17 cellular contexts compared by ENCODE assay signal in genomic region chr3:113829576-113830354, GRCh38. TPM values are rescaled to one million over a fixed set of nuclear protein-coding genes. Genes with fewer than 3 reads are reported as not detected.
DNase-seq lines count a peak whose midpoint lies in the region; ATAC-seq, FAIRE-seq and TF ChIP-seq lines count a peak whose summit lies in the region.
"Had no signal": no experiment of that assay in that cellular context is flagged by ENCODE, and none has a peak within 500 bp of the region (broad histone marks: within the 10 kb centered on the region; RNA-seq: fewer than 3 reads in every experiment).

No MANE protein-coding gene starts in this region.

- ATAC-seq in GM19397 (IDR thresholded peaks at IDR 0.05; ENCODE audit: unreplicated experiment) (peak; percentile 26), esophagus mucosa (peak; percentile 69), HG03457 (IDR thresholded peaks at IDR 0.05; ENCODE audit: unreplicated experiment) (no peak)
- no peak for ATAC-seq in stimulated activated effector memory CD8-positive, alpha-beta T cell treated with anti-CD3 and anti-CD28 coated beads, Interleukin-12 subunit alpha, Interleukin-12 subunit beta, amount 100 ng/mL, for 72 hours

- H3K4me2 ChIP-seq in BLaER1 (peak overlapping the region; percentile 72), OCI-LY7 (ENCODE audit: low read length) (peak overlapping the region; percentile 57)

- no peak for FAIRE-seq in RCC 7860 (lab: Jason Lieb, UNC)
- FAIRE-seq: D721Med had no signal

- H3K9me3 Mint-ChIP-seq in stimulated activated effector memory CD8-positive, alpha-beta T cell treated with anti-CD3 and anti-CD28 coated beads, Interleukin-12 subunit alpha, Interleukin-12 subunit beta, amount 100 ng/mL, for 72 hours, result peaks cover 5% of the 10 kb centered on the region

- H3K79me2 ChIP-seq in OCI-LY7 (ENCODE audit: insufficient read depth, low read depth, low read length), result no peaks in the 10 kb centered on the region

- H3K4me1 Mint-ChIP-seq in stimulated activated effector memory CD8-positive, alpha-beta T cell treated with anti-CD3 and anti-CD28 coated beads, Interleukin-12 subunit alpha, Interleukin-12 subunit beta, amount 100 ng/mL, for 72 hours, result peaks cover 13% of the 10 kb centered on the region

- H3K9me3 ChIP-seq in BLaER1 (peaks cover 10% of the 10 kb centered on the region; the same call in 1 of the 2 replicates), OCI-LY7 (ENCODE audit: low read length) (peaks cover 20% of the 10 kb centered on the region)

- H3K4me1 ChIP-seq in BLaER1 (peaks cover 24% of the 10 kb centered on the region), OCI-LY7 (ENCODE audit: insufficient read depth, low read length, poor library complexity, severe bottlenecking) (peaks cover 40% of the 10 kb centered on the region)
- H3K4me1 ChIP-seq: gastroesophageal sphincter had no signal

- peak overlapping the region; percentile 73; the same call in 1 of the 2 replicates for H2AFZ ChIP-seq in OCI-LY7 (ENCODE audit: low read length)

- CTCF ChIA-PET in OCI-LY7 (lab: Charles Lee; ENCODE audit: unreplicated experiment), result no interaction called here

- no peak overlapping the region for H3K9ac ChIP-seq in BLaER1

- H3K9me2 ChIP-seq in OCI-LY7 (ENCODE audit: insufficient read depth, low read length), result no peaks in the 10 kb centered on the region

- BruUV-seq in OCI-LY7 (replicated peaks; lab: Mats Ljungman, UMichigan), result no TSS peak

- POLR2A ChIA-PET in OCI-LY7 (lab: Charles Lee), result interaction anchor here (0.5 to 1.1 kb wide), 5 partner anchors 13 to 383 kb away, joined by 3 to 9 read pairs (median 5); partner anchors contain the start of gene ATP6V1A

- DNase-seq in OCI-LY7 (ENCODE audit: low spot score), result no peak
- DNase-seq in stimulated activated effector memory CD8-positive, alpha-beta T cell treated with anti-CD3 and anti-CD28 coated beads, Interleukin-12 subunit alpha, Interleukin-12 subunit beta, amount 100 ng/mL, for 72 hours (ENCODE audit: low spot score in 2 of 2), result no peak
- no peak for DNase-seq in RCC 7860 (ENCODE audit: low spot score)
- DNase-seq in inferior parietal cortex (ENCODE audit: extremely low spot score), result no peak
- DNase-seq: activated CD4-positive, alpha-beta T cell treated with anti-CD3 and anti-CD28 coated beads for 1 hour; caudate nucleus; effector memory CD4-positive, alpha-beta T cell; NCI-H1417; NCI-H446 treated with DMSO at 0.1 percent for 48 hours; T-helper 2 cell had no signal

- H3K36me3 Mint-ChIP-seq in stimulated activated effector memory CD8-positive, alpha-beta T cell treated with anti-CD3 and anti-CD28 coated beads, Interleukin-12 subunit alpha, Interleukin-12 subunit beta, amount 100 ng/mL, for 72 hours, result no peaks in the 10 kb centered on the region

- H3K4me3 ChIP-seq in BLaER1 (no peak overlapping the region), OCI-LY7 (ENCODE audit: low read depth, low read length, poor library complexity, severe bottlenecking) (peak overlapping the region; percentile 23)
- H3K4me3 ChIP-seq: gastroesophageal sphincter had no signal

- no peak overlapping the region for H3K27ac Mint-ChIP-seq in stimulated activated effector memory CD8-positive, alpha-beta T cell treated with anti-CD3 and anti-CD28 coated beads, Interleukin-12 subunit alpha, Interleukin-12 subunit beta, amount 100 ng/mL, for 72 hours
- H3K27ac Mint-ChIP-seq: activated naive CD8-positive, alpha-beta T cell had no signal

- H3K27me3 ChIP-seq in BLaER1, result no peaks in the 10 kb centered on the region
- H3K27me3 ChIP-seq: gastroesophageal sphincter had no signal

- H3K36me3 ChIP-seq in BLaER1, result no peaks in the 10 kb centered on the region
- no peaks in the 10 kb centered on the region; the same call in 1 of the 2 replicates for H3K36me3 ChIP-seq in OCI-LY7 (ENCODE audit: insufficient read depth, low read length)
- H3K36me3 ChIP-seq: gastroesophageal sphincter had no signal

- no peak for TF ChIP-seq CTCF in OCI-LY7 (conservative IDR thresholded peaks at IDR 0.05; ENCODE audit: low read length)

- intact Hi-C loops in OCI-LY7 (cut with micrococcal nuclease; ENCODE audit: unreplicated experiment), result loop anchor here (10.0 kb wide), 1 partner anchor 625 kb away; no protein-coding TSS in a partner anchor

- H3K27ac ChIP-seq in BLaER1 (peak overlapping the region; percentile 40), OCI-LY7 (ENCODE audit: low read depth, low read length, poor library complexity, severe bottlenecking) (peak overlapping the region; percentile 54)
- H3K27ac ChIP-seq: gastroesophageal sphincter had no signal

- no peak overlapping the region for H3K4me3 Mint-ChIP-seq in stimulated activated effector memory CD8-positive, alpha-beta T cell treated with anti-CD3 and anti-CD28 coated beads, Interleukin-12 subunit alpha, Interleukin-12 subunit beta, amount 100 ng/mL, for 72 hours
- H3K4me3 Mint-ChIP-seq: activated naive CD8-positive, alpha-beta T cell had no signal

- H4K20me1 ChIP-seq in BLaER1 (no peaks in the 10 kb centered on the region), OCI-LY7 (ENCODE audit: insufficient read depth, low read length) (no peaks in the 10 kb centered on the region)

RNA-seq across cellular contexts. Expression of gene GRAMD1C, which starts 8.8 kb away (rescaled TPM):
- total RNA-seq in OCI-LY7 (2014; rRNA removed; shearing (Covaris generic)), result 4.1 and 6.1 TPM in 2 replicates
- 6.4 and 6.8 TPM in 2 replicates for total RNA-seq in OCI-LY7 (2022)
- 5.0 TPM for total RNA-seq in esophagus mucosa

Comparison
In these comparisons a context has a peak if more than half of its experiments do, and no peak if none do; other contexts are left out.
1. ATAC-seq: peak in GM19397 (single experiment) and esophagus mucosa (single experiment); none in HG03457 (single experiment) and stimulated activated effector memory CD8-positive, alpha-beta T cell treated with anti-CD3 and anti-CD28 coated beads, Interleukin-12 subunit alpha, Interleukin-12 subunit beta, amount 100 ng/mL, for 72 hours (single experiment).